17 cellular contexts compared by ENCODE assay signal in the genomic region with DNA sequence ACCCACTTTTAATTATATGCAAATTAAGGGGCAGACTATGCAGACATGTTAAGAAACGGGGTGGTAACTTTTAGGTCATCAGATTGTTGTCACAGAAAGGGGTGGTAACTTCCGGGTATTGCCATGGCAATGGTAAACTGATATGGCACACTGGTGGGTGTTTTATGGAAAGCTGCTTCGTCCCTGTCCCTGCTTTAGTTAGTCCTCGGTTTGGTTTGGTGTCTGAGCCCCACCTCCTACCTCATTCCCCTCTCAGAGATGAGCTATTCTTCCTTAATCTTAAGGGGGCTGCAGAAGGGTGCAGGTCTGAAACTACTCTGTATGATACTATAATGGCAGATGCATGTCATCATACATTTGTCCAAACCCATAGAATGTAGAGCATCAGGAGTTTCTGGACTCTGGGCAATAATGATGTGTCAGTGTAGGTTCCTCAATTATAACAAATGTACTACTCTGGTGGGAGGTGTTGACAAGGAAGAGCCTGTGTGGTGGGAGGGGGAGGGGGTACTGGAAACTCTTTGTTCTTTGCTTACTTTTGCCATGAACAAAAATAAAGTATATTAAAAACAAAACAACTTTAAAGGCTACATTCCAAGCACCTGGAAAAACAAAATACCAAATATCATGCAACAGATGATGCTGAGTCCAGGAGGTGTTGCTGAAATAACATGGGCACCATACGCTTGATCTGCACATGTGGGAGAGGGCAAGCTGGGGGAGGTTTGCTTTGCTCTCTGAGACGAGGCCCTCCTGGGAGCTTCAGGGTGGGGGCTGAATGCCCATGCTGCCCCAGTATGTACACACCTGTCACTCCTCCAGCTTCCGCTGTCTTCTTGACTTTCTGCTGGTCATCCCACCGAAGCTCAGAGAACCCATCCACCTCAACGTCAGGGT. TPM values are rescaled to one million over a fixed set of nuclear protein-coding genes. Genes with fewer than 3 reads are reported as not detected.
A peak's percentile ranks its signal among the peaks of the same experiment; 100 is the strongest.
DNase-seq lines count a peak whose midpoint lies in the region; ATAC-seq, FAIRE-seq and TF ChIP-seq lines count a peak whose summit lies in the region.
"Had no signal": no experiment of that assay in that cellular context is flagged by ENCODE, and none has a peak within 500 bp of the region (broad histone marks: within the 10 kb centered on the region; RNA-seq: fewer than 3 reads in every experiment).

No MANE protein-coding gene starts in this region.

- H3K36me3 ChIP-seq in BLaER1 = peaks cover 63% of the 10 kb centered on the region
- peaks cover 15 to 22% of the 10 kb centered on the region in 2 experiments for H3K36me3 ChIP-seq in GM12878 (ENCODE audit: control insufficient read depth in 2 of 2, insufficient read depth in 2 of 2, low read length in 1 of 2)
- peaks cover 4% of the 10 kb centered on the region for H3K36me3 ChIP-seq in neural progenitor cell

- in situ Hi-C loops in GM12878 (cut with MboI) = no loop called here

- no peaks in the 10 kb centered on the region for H3K27me3 ChIP-seq in BLaER1
- no peaks in the 10 kb centered on the region for H3K27me3 ChIP-seq in GM12878 (replicated peaks in 1 of 2; ENCODE audit: control insufficient read depth in 2 of 2, insufficient read depth in 2 of 2, low read length in 1 of 2)
- H3K27me3 ChIP-seq in neural progenitor cell = no peaks in the 10 kb centered on the region

- 63% methylated on average over 9 of the region's 9 CpGs for WGBS in GM12878 (ENCODE audit: insufficient coverage, insufficient replicate concordance, low lambda C conversion rate, missing lambda C conversion rate)

- BruUV-seq in GM12878 (replicated peaks; lab: Mats Ljungman, UMichigan) = no TSS peak

- TF ChIP-seq CTCF in GM12878 (IDR thresholded peaks at IDR 0.05 in 2 of 3, conservative IDR thresholded peaks at IDR 0.05 in 1 of 3; ENCODE audit: control insufficient read depth in 2 of 3, extremely low read depth in 1 of 3, insufficient read depth in 1 of 3, low read depth in 3 of 3, low read length in 3 of 3) (no peak), neural progenitor cell (IDR thresholded peaks at IDR 0.05) (no peak), GM10266 (IDR thresholded peaks at IDR 0.05; ENCODE audit: control insufficient read depth, insufficient read depth, low read depth, missing control alignments) (no peak)

- peak overlapping the region; percentile 99 for H3K4me2 ChIP-seq in BLaER1
- no peak overlapping the region for H3K4me2 ChIP-seq in GM12878 (ENCODE audit: control insufficient read depth, insufficient read depth)
- no peak overlapping the region for H3K4me2 ChIP-seq in neural progenitor cell

- H3K36me3 Mint-ChIP-seq in neural progenitor cell = peaks cover 47% of the 10 kb centered on the region

- SMC1A ChIA-PET in GM12878 (lab: Charles Lee; ENCODE audit: uncharacterized antibody, unreplicated experiment) = interaction anchor here (1.3 to 2.3 kb wide), 3 partner anchors 9 to 123 kb away, joined by 4 to 6 read pairs (median 4); no protein-coding TSS in a partner anchor

- POLR2A ChIA-PET in GM12878 (lab: Charles Lee) = interaction anchor here (0.6 to 1.0 kb wide), 3 partner anchors 15 to 298 kb away, joined by 3 to 4 read pairs (median 3); no protein-coding TSS in a partner anchor

- H3K4me1 ChIP-seq in BLaER1 = peaks cover 69% of the 10 kb centered on the region
- peaks cover 22% of the 10 kb centered on the region for H3K4me1 ChIP-seq in GM12878 (ENCODE audit: control insufficient read depth, insufficient read depth, low read length)
- H3K4me1 ChIP-seq in neural progenitor cell = peaks cover 38% of the 10 kb centered on the region

- peaks cover 100% of the 10 kb centered on the region for H4K20me1 ChIP-seq in BLaER1
- H4K20me1 ChIP-seq in GM12878 (ENCODE audit: control insufficient read depth, insufficient read depth) = no peaks in the 10 kb centered on the region
- H4K20me1 ChIP-seq in neural progenitor cell (ENCODE audit: low read depth) = peaks cover 79% of the 10 kb centered on the region

- peak overlapping the region; percentile 84 for H3K27ac Mint-ChIP-seq in neural progenitor cell

- H3K4me3 ChIP-seq in BLaER1 (peak overlapping the region; percentile 74; the same call in 1 of the 2 replicates), GM12878 (no peak overlapping the region), neural progenitor cell (no peak overlapping the region)
- H3K4me3 ChIP-seq: coronary artery had no signal

- CTCF ChIA-PET in GM12878 (lab: Yijun Ruan, JAX) = interaction anchor here (0.8 to 1.6 kb wide), 3 partner anchors 39 to 276 kb away, joined by 3 to 6 read pairs (median 3); no protein-coding TSS in a partner anchor

- H3K9ac ChIP-seq in BLaER1 (no peak overlapping the region), GM12878 (ENCODE audit: control insufficient read depth, insufficient read depth, low read length) (no peak overlapping the region), neural progenitor cell (no peak overlapping the region)

- FAIRE-seq in GM12891 (lab: Jason Lieb, UNC) (no peak), GM12878 (lab: Jason Lieb, UNC) (no peak), GM12892 (lab: Jason Lieb, UNC) (no peak)

- ATAC-seq in GM12878 = peak; percentile 11
- no peak for ATAC-seq in sciatic nerve
- ATAC-seq: left lobe of liver; naive thymus-derived CD8-positive, alpha-beta T cell had no signal

- no peak for TF ChIP-seq EP300 in GM12878 (IDR thresholded peaks at IDR 0.05; ENCODE audit: borderline replicate concordance in 1 of 2, control insufficient read depth in 1 of 2, low read depth in 2 of 2, low read length in 2 of 2)

- RAD21 ChIA-PET in GM12878 (lab: Charles Lee; ENCODE audit: unreplicated experiment) = no interaction called here

- no peaks in the 10 kb centered on the region for H3K9me3 ChIP-seq in BLaER1
- H3K9me3 ChIP-seq in GM12878 (replicated peaks; ENCODE audit: control insufficient read depth, insufficient read depth, low read length) = no peaks in the 10 kb centered on the region
- H3K9me3 ChIP-seq in neural progenitor cell (ENCODE audit: low read depth) = no peaks in the 10 kb centered on the region

- peaks cover 20% of the 10 kb centered on the region for H3F3A ChIP-seq in neural progenitor cell (ENCODE audit: low read depth)

- intact Hi-C loops in GM12878 (cut with micrococcal nuclease; ENCODE audit: unreplicated experiment) (loop anchor here (10.0 kb wide), 1 partner anchor 333 kb away; a partner anchor contains a TSS), sciatic nerve (cut with DNase I) (no loop called here)

- peaks cover 41% of the 10 kb centered on the region for H3K4me1 Mint-ChIP-seq in neural progenitor cell

- H3K4me3 Mint-ChIP-seq in neural progenitor cell = no peak overlapping the region
- H3K4me3 Mint-ChIP-seq: T-helper 1 cell treated with Interleukin-12 subunit alpha and Interleukin-12 subunit beta and Interleukin-4 antibody, amounts not matched to agents 30 μg/mL and 1 μg/mL, for 36 hours had no signal

- H3K9me3 Mint-ChIP-seq in neural progenitor cell = no peaks in the 10 kb centered on the region
- H3K9me3 Mint-ChIP-seq: naive thymus-derived CD8-positive, alpha-beta T cell; T-helper 1 cell treated with Interleukin-12 subunit alpha and Interleukin-12 subunit beta and Interleukin-4 antibody, amounts not matched to agents 30 μg/mL and 1 μg/mL, for 36 hours had no signal

- H3K27ac ChIP-seq in BLaER1 = peak overlapping the region; percentile 91
- no peak overlapping the region for H3K27ac ChIP-seq in GM12878 (ENCODE audit: control insufficient read depth, insufficient read depth)
- H3K27ac ChIP-seq in neural progenitor cell = no peak overlapping the region
- H3K27ac ChIP-seq: coronary artery had no signal

- H3K79me2 ChIP-seq in GM12878 (ENCODE audit: control insufficient read depth, insufficient read depth, low read length) (peaks cover 72% of the 10 kb centered on the region), neural progenitor cell (ENCODE audit: low read depth) (peaks cover 97% of the 10 kb centered on the region)

- TF ChIP-seq RAD21 in GM12878 (IDR thresholded peaks at IDR 0.05; ENCODE audit: insufficient read depth, low read depth, low read length) = no peak

- H3K27me3 Mint-ChIP-seq in neural progenitor cell (ENCODE audit: insufficient read depth, low read depth) = peaks cover 2% of the 10 kb centered on the region
- H3K27me3 Mint-ChIP-seq: naive thymus-derived CD8-positive, alpha-beta T cell had no signal

- DNase-seq in GM12891 (ENCODE audit: insufficient read length, low spot score) (no peak), GM12878 (ENCODE audit: low read depth, low spot score) (no peak), neural progenitor cell (ENCODE audit: low spot score) (no peak), GM12892 (ENCODE audit: insufficient read length) (no peak), GM10266 (ENCODE audit: extremely low spot score) (no peak), mesenteric fat pad (ENCODE audit: low spot score) (no peak), sciatic nerve (ENCODE audit: low spot score) (no peak)
- DNase-seq: activated CD4-positive, alpha-beta T cell treated with anti-CD3 and anti-CD28 coated beads, Interleukin-2, amount 50 U/mL, for 1 hour; DND-41; naive thymus-derived CD8-positive, alpha-beta T cell; NCI-H1048; stimulated activated CD4-positive, alpha-beta T cell treated with anti-CD3 and anti-CD28 coated beads, Interleukin-2, amount 100 ng/mL, for 24 hours; trophoblast cell had no signal

- H2AFZ ChIP-seq in GM12878 (ENCODE audit: control insufficient read depth, low read depth, low read length) = no peak overlapping the region
- H2AFZ ChIP-seq in neural progenitor cell (replicated peaks) = no peak overlapping the region

- TF ChIP-seq POLR2A in GM12891 (IDR thresholded peaks at IDR 0.05; ENCODE audit: low read depth, low read length) (no peak), GM12878 (IDR thresholded peaks at IDR 0.05; ENCODE audit: low read depth, low read length) (no peak), GM12892 (IDR thresholded peaks at IDR 0.05; ENCODE audit: low read depth, low read length) (no peak)

RNA-seq across cellular contexts. Expression of a gene that starts 6.2 kb away (rescaled TPM):
- 145 TPM for polyA plus RNA-seq in GM12891 (2012; ENCODE audit: low read depth, missing spikeins)
- total RNA-seq in GM12878 (2013; cell fraction: nucleolus; rRNA removed) = 112 and 136 TPM in 2 replicates
- 283 and 287 TPM in 2 replicates for total RNA-seq in GM12878 (2014; rRNA removed)
- 171 and 183 TPM in 2 replicates for total RNA-seq in GM12878 (2014; rRNA removed; fragmentation: Illumina TruSeq; extraction: Trizol)
- total RNA-seq in GM12878 (2021) = 268 and 270 TPM in 2 replicates
- polyA plus RNA-seq in GM12878 (2011; ENCODE audit: low read depth) = 66.0 TPM
- 116 and 202 TPM in 2 replicates for polyA plus RNA-seq in GM12878 (2011; rRNA removed)
- polyA plus RNA-seq in GM12878 (2011; cell fraction: cytosol; rRNA removed) = 270 and 276 TPM in 2 replicates
- 172 and 285 TPM in 2 replicates for polyA plus RNA-seq in GM12878 (2011; cell fraction: nucleus; rRNA removed)
- 121 and 128 TPM in 2 replicates for polyA plus RNA-seq in GM12878 (2012)
- 253 and 260 TPM in 2 replicates for polyA plus RNA-seq in GM12878 (2014; fragmentation: Illumina TruSeq; extraction: Trizol)
- 100 to 1,000 TPM; 113 to 170 TPM for polyA plus RNA-seq in GM12878 (2014; fragmentation: Nextera tagmentation; extraction: Ambion mirVana)
- 281 and 350 TPM in 2 replicates for polyA plus RNA-seq in GM12878 (2014; rRNA removed)
- polyA plus RNA-seq in GM12878 (2016; fragmentation: Nextera tagmentation; extraction: Ambion mirVana) = 100 to 1,000 TPM; 271 to 274 TPM
- polyA minus RNA-seq in GM12878 (2011; rRNA and poly(A)+ RNA removed) = 185 and 231 TPM in 2 replicates
- polyA minus RNA-seq in GM12878 (2011; cell fraction: cytosol; rRNA and poly(A)+ RNA removed) = 74.6 and 90.0 TPM in 2 replicates
- 83.4 and 139 TPM in 2 replicates for polyA minus RNA-seq in GM12878 (2011; cell fraction: nucleus; rRNA and poly(A)+ RNA removed)
- total RNA-seq in neural progenitor cell (ENCODE audit: low replicate concordance) = 237 and 345 TPM in 2 replicates
- 146 TPM for polyA plus RNA-seq in GM12892 (2012; ENCODE audit: missing spikeins)
- total RNA-seq in mesenteric fat pad = 52.9 TPM
- 85.2 TPM for total RNA-seq in sciatic nerve
